In genomic region chr15:39269821-39270220, GRCh38 we compare ENCODE assay signal across 20 cellular contexts.
A peak's percentile ranks its signal among the peaks of the same experiment; 100 is the strongest.
DNase-seq lines count a peak whose midpoint lies in the region; ATAC-seq, FAIRE-seq and TF ChIP-seq lines count a peak whose summit lies in the region.
"Had no signal": no experiment of that assay in that cellular context is flagged by ENCODE, and none has a peak within 500 bp of the region (broad histone marks: within the 10 kb centered on the region; RNA-seq: fewer than 3 reads in every experiment).

No MANE protein-coding gene starts in this region.

- peaks cover 7% of the 10 kb centered on the region for H3K9me3 Mint-ChIP-seq in astrocyte (ENCODE audit: unreplicated experiment)
- H3K9me3 Mint-ChIP-seq: activated B cell treated with CpG ODN at 0.5 μM for 24 hours; activated CD4-positive, alpha-beta memory T cell treated with anti-CD3 and anti-CD28 coated beads for 36 hours; effector memory CD8-positive, alpha-beta T cell; GM23338; stimulated activated effector memory CD8-positive, alpha-beta T cell treated with anti-CD3 and anti-CD28 coated beads, Interleukin-12 subunit alpha, Interleukin-12 subunit beta, amount 100 ng/mL, for 72 hours had no signal

- H3K4me1 ChIP-seq in astrocyte (ENCODE audit: insufficient read depth, low read length), result peaks cover 36% of the 10 kb centered on the region
- H3K4me1 ChIP-seq: right atrium auricular region had no signal

- H3K27ac ChIP-seq in astrocyte (ENCODE audit: low read depth, low read length), result peak overlapping the region; percentile 97
- H3K27ac ChIP-seq: left ventricle myocardium inferior, right atrium auricular region had no signal

- H4K20me1 ChIP-seq in astrocyte (ENCODE audit: insufficient read depth, low read length), result no peaks in the 10 kb centered on the region

- peak overlapping the region; percentile 77 for H3K9ac ChIP-seq in astrocyte (ENCODE audit: low read length)

- peak; percentile 31 for DNase-seq in COLO668 (lab: John Stamatoyannopoulos, UW; ENCODE audit: unreplicated experiment)
- peak; percentile 0 to 1 for DNase-seq in NCI-H187 (lab: John Stamatoyannopoulos, UW)
- DNase-seq in astrocyte (ENCODE audit: low read depth), result no peak
- DNase-seq in mucosa of gallbladder (ENCODE audit: low spot score), result peak; percentile 13
- no peak for DNase-seq in GDM1 (lab: John Stamatoyannopoulos, UW)
- no peak for DNase-seq in LoVo (ENCODE audit: low spot score)
- no peak for DNase-seq in foreskin fibroblast
- DNase-seq: activated B cell treated with CpG ODN at 0.5 μM for 24 hours; activated CD4-positive, alpha-beta memory T cell treated with anti-CD3 and anti-CD28 coated beads for 36 hours; activated naive CD4-positive, alpha-beta T cell treated with Interleukin-2 at 50 U/mL for 16 hours; effector memory CD8-positive, alpha-beta T cell; head of caudate nucleus; left ventricle myocardium inferior; NCI-H1105 treated with DMSO at 0.1 percent for 48 hours; T-helper 17 cell had no signal

- no peak for ATAC-seq in GM21529 (IDR thresholded peaks at IDR 0.05; ENCODE audit: unreplicated experiment)
- ATAC-seq: effector memory CD8-positive, alpha-beta T cell; T-helper 17 cell had no signal

- no peak for FAIRE-seq in astrocyte (lab: Jason Lieb, UNC)
- FAIRE-seq: HTR-8/SVneo had no signal

- TF ChIP-seq CTCF in astrocyte (IDR thresholded peaks at IDR 0.05; ENCODE audit: insufficient read depth, low read depth, low read length), result no peak
- TF ChIP-seq CTCF in foreskin fibroblast (IDR thresholded peaks at IDR 0.05; ENCODE audit: low read depth, low read length), result no peak

- H3K4me2 ChIP-seq in astrocyte (ENCODE audit: low read length), result no peak overlapping the region
- H3K4me2 ChIP-seq: GM23338 had no signal

- H3K27me3 Mint-ChIP-seq in astrocyte (ENCODE audit: low read depth, unreplicated experiment), result no peaks in the 10 kb centered on the region
- H3K27me3 Mint-ChIP-seq: activated B cell treated with CpG ODN at 0.5 μM for 24 hours had no signal

- H3K36me3 Mint-ChIP-seq in astrocyte (ENCODE audit: low read depth, unreplicated experiment), result no peaks in the 10 kb centered on the region
- H3K36me3 Mint-ChIP-seq: activated CD4-positive, alpha-beta memory T cell treated with anti-CD3 and anti-CD28 coated beads for 36 hours; stimulated activated effector memory CD8-positive, alpha-beta T cell treated with anti-CD3 and anti-CD28 coated beads, Interleukin-12 subunit alpha, Interleukin-12 subunit beta, amount 100 ng/mL, for 72 hours had no signal

- peaks cover 43% of the 10 kb centered on the region for H3K4me1 Mint-ChIP-seq in astrocyte (ENCODE audit: low read depth, unreplicated experiment)
- H3K4me1 Mint-ChIP-seq: activated B cell treated with CpG ODN at 0.5 μM for 24 hours; stimulated activated effector memory CD8-positive, alpha-beta T cell treated with anti-CD3 and anti-CD28 coated beads, Interleukin-12 subunit alpha, Interleukin-12 subunit beta, amount 100 ng/mL, for 72 hours; T-helper 17 cell had no signal

- peak overlapping the region; percentile 22 for H3K27ac Mint-ChIP-seq in astrocyte (ENCODE audit: unreplicated experiment)
- H3K27ac Mint-ChIP-seq: activated B cell treated with CpG ODN at 0.5 μM for 24 hours; activated CD4-positive, alpha-beta memory T cell treated with anti-CD3 and anti-CD28 coated beads for 36 hours; effector memory CD8-positive, alpha-beta T cell; GM23338; stimulated activated effector memory CD8-positive, alpha-beta T cell treated with anti-CD3 and anti-CD28 coated beads, Interleukin-12 subunit alpha, Interleukin-12 subunit beta, amount 100 ng/mL, for 72 hours; T-helper 17 cell had no signal

- H3K4me3 ChIP-seq in astrocyte (ENCODE audit: insufficient read depth, low read depth, low read length) (no peak overlapping the region), foreskin fibroblast (ENCODE audit: low read depth in 1 of 2, low read length in 2 of 2) (no peak overlapping the region)
- H3K4me3 ChIP-seq: GM23338, left ventricle myocardium inferior, right atrium auricular region had no signal

- H3K4me3 Mint-ChIP-seq in astrocyte (ENCODE audit: unreplicated experiment), result no peak overlapping the region
- H3K4me3 Mint-ChIP-seq: activated B cell treated with CpG ODN at 0.5 μM for 24 hours; activated CD4-positive, alpha-beta memory T cell treated with anti-CD3 and anti-CD28 coated beads for 36 hours; effector memory CD8-positive, alpha-beta T cell; GM23338; stimulated activated effector memory CD8-positive, alpha-beta T cell treated with anti-CD3 and anti-CD28 coated beads, Interleukin-12 subunit alpha, Interleukin-12 subunit beta, amount 100 ng/mL, for 72 hours; T-helper 17 cell had no signal

- no peaks in the 10 kb centered on the region for H3K79me2 ChIP-seq in astrocyte (ENCODE audit: insufficient read depth, low read length)

- H3K9me3 ChIP-seq in astrocyte (ENCODE audit: insufficient read depth, low read depth, low read length), result no peaks in the 10 kb centered on the region
- H3K9me3 ChIP-seq: left ventricle myocardium inferior, right atrium auricular region had no signal

- H2AFZ ChIP-seq in astrocyte (ENCODE audit: low read depth, low read length), result no peak overlapping the region

- H3K27me3 ChIP-seq in astrocyte (ENCODE audit: insufficient read depth, low read length), result no peaks in the 10 kb centered on the region
- H3K27me3 ChIP-seq: right atrium auricular region had no signal

- H3K36me3 ChIP-seq in astrocyte (ENCODE audit: insufficient read depth, low read length), result no peaks in the 10 kb centered on the region
- H3K36me3 ChIP-seq: left ventricle myocardium inferior, right atrium auricular region had no signal

Comparison
In these comparisons a context has a peak if more than half of its experiments do, and no peak if none do; other contexts are left out.
1. DNase-seq: peak in COLO668 (single experiment), NCI-H187 (2 of 2) and mucosa of gallbladder (single experiment); none in astrocyte (single experiment), GDM1 (single experiment), LoVo (single experiment) and foreskin fibroblast (0 of 2).